ENCODE assay signal across 1 cellular context in genomic region chr2:71577209-71577608, GRCh38.
TF ChIP-seq lines count a peak whose summit lies in the region.

No MANE protein-coding gene starts in this region.

TF ChIP-seq in HepG2, 621 proteins besides CTCF, POLR2A, EP300 and RAD21 (continued from another document and continues in another):
- TF ChIP-seq TOPORS (CRISPR knock-in tag; IDR thresholded peaks at IDR 0.05) (no peak), SRF (IDR thresholded peaks at IDR 0.05; ENCODE audit: low read depth, low read length) (no peak), RFX1 (IDR thresholded peaks at IDR 0.05) (no peak), RARA (CRISPR knock-in tag; IDR thresholded peaks at IDR 0.05) (no peak), HNRNPUL1 (IDR thresholded peaks at IDR 0.05; ENCODE audit: low read depth, low read length) (no peak), HES4 (CRISPR knock-in tag; IDR thresholded peaks at IDR 0.05; ENCODE audit: borderline replicate concordance) (no peak), ZFYVE20 (CRISPR knock-in tag; IDR thresholded peaks at IDR 0.05; ENCODE audit: borderline replicate concordance, low read depth) (no peak), ZBTB38 (CRISPR knock-in tag; IDR thresholded peaks at IDR 0.05) (no peak), GPBP1L1 (CRISPR knock-in tag; IDR thresholded peaks at IDR 0.05) (no peak), ZNF446 (CRISPR knock-in tag; IDR thresholded peaks at IDR 0.05) (no peak), IRX3 (CRISPR knock-in tag; IDR thresholded peaks at IDR 0.05; ENCODE audit: borderline replicate concordance, low read depth) (no peak), SMAD9 (CRISPR knock-in tag; IDR thresholded peaks at IDR 0.05) (no peak), ZNF775 (CRISPR knock-in tag; IDR thresholded peaks at IDR 0.05; ENCODE audit: borderline replicate concordance) (no peak), FOXA3 (CRISPR knock-in tag; IDR thresholded peaks at IDR 0.05) (no peak), HOXA3 (CRISPR knock-in tag; IDR thresholded peaks at IDR 0.05) (no peak), ZNF329 (CRISPR knock-in tag; IDR thresholded peaks at IDR 0.05; ENCODE audit: low read depth) (no peak), JUNB (CRISPR knock-in tag; IDR thresholded peaks at IDR 0.05; ENCODE audit: borderline replicate concordance) (no peak), BRF2 (CRISPR knock-in tag; IDR thresholded peaks at IDR 0.05) (no peak), ZNF512B (CRISPR knock-in tag; IDR thresholded peaks at IDR 0.05; ENCODE audit: borderline replicate concordance) (no peak), HHEX (CRISPR knock-in tag; IDR thresholded peaks at IDR 0.05) (no peak), IKZF1 (IDR thresholded peaks at IDR 0.05) (0 out of 2 replicates have a peak, but pooled peaks have one; percentile 48), KAT8 (CRISPR knock-in tag; IDR thresholded peaks at IDR 0.05) (no peak), RBM22 (optimal IDR thresholded peaks at IDR 0.05; ENCODE audit: low read length) (no peak), MLXIP (CRISPR knock-in tag; IDR thresholded peaks at IDR 0.05; ENCODE audit: borderline replicate concordance) (no peak), ATF6 (CRISPR knock-in tag; conservative IDR thresholded peaks at IDR 0.05) (no peak), NKX3-1 (CRISPR knock-in tag; IDR thresholded peaks at IDR 0.05) (no peak), SOX6 (IDR thresholded peaks at IDR 0.05) (peak; percentile 85; the same call in 1 of the 2 replicates), SOX6 (CRISPR knock-in tag; IDR thresholded peaks at IDR 0.05) (no peak), ZNF780A (CRISPR knock-in tag; IDR thresholded peaks at IDR 0.05) (no peak), MLLT10 (CRISPR knock-in tag; IDR thresholded peaks at IDR 0.05) (no peak), STAG1 (CRISPR knock-in tag; IDR thresholded peaks at IDR 0.05) (no peak), ELF1 (CRISPR knock-in tag; IDR thresholded peaks at IDR 0.05) (no peak), EEA1 (CRISPR knock-in tag; IDR thresholded peaks at IDR 0.05; ENCODE audit: borderline replicate concordance) (no peak), ZBTB43 (CRISPR knock-in tag; conservative IDR thresholded peaks at IDR 0.05) (no peak), ZNF207 (IDR thresholded peaks at IDR 0.05; ENCODE audit: borderline replicate concordance) (0 out of 2 replicates have a peak, but pooled peaks have one; percentile 39), ZFP90 (CRISPR knock-in tag; IDR thresholded peaks at IDR 0.05; ENCODE audit: borderline replicate concordance) (no peak)
- TF ChIP-seq, protein P1, sequence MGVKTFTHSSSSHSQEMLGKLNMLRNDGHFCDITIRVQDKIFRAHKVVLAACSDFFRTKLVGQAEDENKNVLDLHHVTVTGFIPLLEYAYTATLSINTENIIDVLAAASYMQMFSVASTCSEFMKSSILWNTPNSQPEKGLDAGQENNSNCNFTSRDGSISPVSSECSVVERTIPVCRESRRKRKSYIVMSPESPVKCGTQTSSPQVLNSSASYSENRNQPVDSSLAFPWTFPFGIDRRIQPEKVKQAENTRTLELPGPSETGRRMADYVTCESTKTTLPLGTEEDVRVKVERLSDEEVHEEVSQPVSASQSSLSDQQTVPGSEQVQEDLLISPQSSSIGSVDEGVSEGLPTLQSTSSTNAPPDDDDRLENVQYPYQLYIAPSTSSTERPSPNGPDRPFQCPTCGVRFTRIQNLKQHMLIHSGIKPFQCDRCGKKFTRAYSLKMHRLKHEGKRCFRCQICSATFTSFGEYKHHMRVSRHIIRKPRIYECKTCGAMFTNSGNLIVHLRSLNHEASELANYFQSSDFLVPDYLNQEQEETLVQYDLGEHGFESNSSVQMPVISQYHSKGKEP (CRISPR knock-in tag; IDR thresholded peaks at IDR 0.05), result no peak
- TF ChIP-seq, protein P2, sequence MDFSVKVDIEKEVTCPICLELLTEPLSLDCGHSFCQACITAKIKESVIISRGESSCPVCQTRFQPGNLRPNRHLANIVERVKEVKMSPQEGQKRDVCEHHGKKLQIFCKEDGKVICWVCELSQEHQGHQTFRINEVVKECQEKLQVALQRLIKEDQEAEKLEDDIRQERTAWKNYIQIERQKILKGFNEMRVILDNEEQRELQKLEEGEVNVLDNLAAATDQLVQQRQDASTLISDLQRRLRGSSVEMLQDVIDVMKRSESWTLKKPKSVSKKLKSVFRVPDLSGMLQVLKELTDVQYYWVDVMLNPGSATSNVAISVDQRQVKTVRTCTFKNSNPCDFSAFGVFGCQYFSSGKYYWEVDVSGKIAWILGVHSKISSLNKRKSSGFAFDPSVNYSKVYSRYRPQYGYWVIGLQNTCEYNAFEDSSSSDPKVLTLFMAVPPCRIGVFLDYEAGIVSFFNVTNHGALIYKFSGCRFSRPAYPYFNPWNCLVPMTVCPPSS (IDR thresholded peaks at IDR 0.05), result peak; percentile 90; the same call in 1 of the 2 replicates
- TF ChIP-seq, protein P3, sequence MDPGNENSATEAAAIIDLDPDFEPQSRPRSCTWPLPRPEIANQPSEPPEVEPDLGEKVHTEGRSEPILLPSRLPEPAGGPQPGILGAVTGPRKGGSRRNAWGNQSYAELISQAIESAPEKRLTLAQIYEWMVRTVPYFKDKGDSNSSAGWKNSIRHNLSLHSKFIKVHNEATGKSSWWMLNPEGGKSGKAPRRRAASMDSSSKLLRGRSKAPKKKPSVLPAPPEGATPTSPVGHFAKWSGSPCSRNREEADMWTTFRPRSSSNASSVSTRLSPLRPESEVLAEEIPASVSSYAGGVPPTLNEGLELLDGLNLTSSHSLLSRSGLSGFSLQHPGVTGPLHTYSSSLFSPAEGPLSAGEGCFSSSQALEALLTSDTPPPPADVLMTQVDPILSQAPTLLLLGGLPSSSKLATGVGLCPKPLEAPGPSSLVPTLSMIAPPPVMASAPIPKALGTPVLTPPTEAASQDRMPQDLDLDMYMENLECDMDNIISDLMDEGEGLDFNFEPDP (CRISPR knock-in tag; conservative IDR thresholded peaks at IDR 0.05), result no peak
- TF ChIP-seq, protein P4, sequence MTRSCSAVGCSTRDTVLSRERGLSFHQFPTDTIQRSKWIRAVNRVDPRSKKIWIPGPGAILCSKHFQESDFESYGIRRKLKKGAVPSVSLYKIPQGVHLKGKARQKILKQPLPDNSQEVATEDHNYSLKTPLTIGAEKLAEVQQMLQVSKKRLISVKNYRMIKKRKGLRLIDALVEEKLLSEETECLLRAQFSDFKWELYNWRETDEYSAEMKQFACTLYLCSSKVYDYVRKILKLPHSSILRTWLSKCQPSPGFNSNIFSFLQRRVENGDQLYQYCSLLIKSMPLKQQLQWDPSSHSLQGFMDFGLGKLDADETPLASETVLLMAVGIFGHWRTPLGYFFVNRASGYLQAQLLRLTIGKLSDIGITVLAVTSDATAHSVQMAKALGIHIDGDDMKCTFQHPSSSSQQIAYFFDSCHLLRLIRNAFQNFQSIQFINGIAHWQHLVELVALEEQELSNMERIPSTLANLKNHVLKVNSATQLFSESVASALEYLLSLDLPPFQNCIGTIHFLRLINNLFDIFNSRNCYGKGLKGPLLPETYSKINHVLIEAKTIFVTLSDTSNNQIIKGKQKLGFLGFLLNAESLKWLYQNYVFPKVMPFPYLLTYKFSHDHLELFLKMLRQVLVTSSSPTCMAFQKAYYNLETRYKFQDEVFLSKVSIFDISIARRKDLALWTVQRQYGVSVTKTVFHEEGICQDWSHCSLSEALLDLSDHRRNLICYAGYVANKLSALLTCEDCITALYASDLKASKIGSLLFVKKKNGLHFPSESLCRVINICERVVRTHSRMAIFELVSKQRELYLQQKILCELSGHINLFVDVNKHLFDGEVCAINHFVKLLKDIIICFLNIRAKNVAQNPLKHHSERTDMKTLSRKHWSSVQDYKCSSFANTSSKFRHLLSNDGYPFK (CRISPR knock-in tag; IDR thresholded peaks at IDR 0.05; ENCODE audit: borderline replicate concordance), result no peak
